ENCODE assay signal across 18 cellular contexts in genomic region chr4:170271723-170272122, GRCh38.
"Had no signal": no experiment of that assay in that cellular context is flagged by ENCODE, and none has a peak within 500 bp of the region (broad histone marks: within the 10 kb centered on the region; RNA-seq: fewer than 3 reads in every experiment).

No MANE protein-coding gene starts in this region.

- H3K9me3 ChIP-seq: ascending aorta, colonic mucosa, esophagus muscularis mucosa, sigmoid colon, thoracic aorta had no signal

- H3K4me3 ChIP-seq: ascending aorta, breast epithelium, colonic mucosa, esophagus muscularis mucosa, heart left ventricle, sigmoid colon, thoracic aorta had no signal

- FAIRE-seq: frontal cortex, islet of Langerhans had no signal

- ATAC-seq: activated naive CD4-positive, alpha-beta T cell treated with anti-CD3 and anti-CD28 coated beads, Interleukin-2, amount 50 U/mL, for 72 hours; heart left ventricle; left ventricle myocardium superior; natural killer cell had no signal

- H3K4me1 ChIP-seq: ascending aorta, breast epithelium, colonic mucosa, esophagus muscularis mucosa, heart left ventricle, sigmoid colon had no signal

- H3K27ac ChIP-seq: ascending aorta, breast epithelium, colonic mucosa, esophagus muscularis mucosa, heart left ventricle, sigmoid colon, thoracic aorta had no signal

- H3K36me3 ChIP-seq: ascending aorta, breast epithelium, colonic mucosa, esophagus muscularis mucosa, heart left ventricle, sigmoid colon, thoracic aorta had no signal

- DNase-seq: activated T-cell treated with anti-CD3 and anti-CD28 coated beads, Interleukin-2, amount 50 U/mL, for 1 hour; colonic mucosa; heart left ventricle; left ventricle myocardium superior; midbrain; natural killer cell; retina; sigmoid colon; stimulated activated CD4-positive, alpha-beta T cell treated with anti-CD3 and anti-CD28 coated beads, Interleukin-2, amount 100 ng/mL, for 48 hours; stimulated activated CD8-positive, alpha-beta memory T cell treated with anti-CD3 and anti-CD28 coated beads, Interleukin-4, amount 100 ng/mL, for 48 hours; stimulated activated naive B cell treated with anti-CD40 and anti-IgM and Interleukin-4, amounts not matched to agents 10 μg/mL and 1 μg/mL and 100 μg/mL, for 72 hours had no signal

- H3K27me3 ChIP-seq: ascending aorta, breast epithelium, colonic mucosa, esophagus muscularis mucosa, heart left ventricle, sigmoid colon had no signal
